Comparison of ENCODE assay signal across 2 cellular contexts in the genomic region with DNA sequence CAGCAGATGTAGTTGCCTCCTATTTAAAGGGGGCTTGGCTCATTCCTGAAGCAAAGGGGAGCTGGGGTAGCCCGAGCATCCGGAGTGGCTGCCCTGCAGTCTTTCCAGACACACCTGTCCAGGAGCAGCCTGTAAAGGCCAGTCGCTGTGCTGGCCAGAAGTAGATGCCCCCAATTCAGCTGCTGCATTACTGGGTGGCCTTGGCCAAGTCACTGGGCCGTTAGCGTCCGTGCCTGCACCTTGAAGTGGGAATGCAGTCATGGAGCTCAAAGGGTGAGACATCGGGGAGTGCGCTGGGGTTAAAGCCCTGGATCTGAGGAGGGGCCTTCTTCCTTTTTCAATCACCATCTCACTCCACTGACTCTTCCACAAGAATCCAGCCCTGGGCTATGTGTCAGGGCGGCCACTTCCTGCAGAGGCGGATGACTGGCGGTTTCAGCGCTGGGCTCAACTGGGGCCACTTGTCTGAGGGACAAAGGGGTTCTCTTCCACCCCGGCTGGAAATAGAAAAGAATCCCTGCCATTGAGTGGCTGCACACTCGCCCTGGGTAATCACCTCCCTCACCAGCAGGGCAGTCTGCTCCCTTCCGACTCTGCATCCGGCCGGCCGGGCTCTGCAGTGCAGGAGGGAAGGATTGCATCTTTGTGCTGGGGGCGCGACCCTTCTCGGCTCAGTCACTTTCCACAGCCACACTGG.
TF ChIP-seq lines count a peak whose summit lies in the region.

No MANE protein-coding gene starts in this region.

TF ChIP-seq in HepG2, 621 proteins besides CTCF, POLR2A, EP300 and RAD21 (continued from another document):
- no peak for TF ChIP-seq ZSCAN30 (CRISPR knock-in tag; IDR thresholded peaks at IDR 0.05)
- no peak for TF ChIP-seq PLRG1 (conservative IDR thresholded peaks at IDR 0.05)
TF ChIP-seq in HepG2: peak in this region for 0.

TF ChIP-seq in GM12891, 5 proteins besides CTCF, POLR2A, EP300 and RAD21 (continued from another document):
- no peak for TF ChIP-seq PAX5 (IDR thresholded peaks at IDR 0.05; ENCODE audit: insufficient read depth, low read length, severe bottlenecking)
- TF ChIP-seq POU2F2 (IDR thresholded peaks at IDR 0.05; ENCODE audit: low read depth, low read length) = no peak
- TF ChIP-seq POLR2AphosphoS5 (IDR thresholded peaks at IDR 0.05; ENCODE audit: low read depth, low read length) = no peak
- TF ChIP-seq TAF1 (IDR thresholded peaks at IDR 0.05; ENCODE audit: low read depth, low read length) = no peak
TF ChIP-seq in GM12891: peak in this region for 0.
